30 cellular contexts compared by ENCODE assay signal in genomic region chr3:39132096-39133092, GRCh38. TPM values are rescaled to one million over a fixed set of nuclear protein-coding genes. Genes with fewer than 3 reads are reported as not detected.
DNase-seq lines count a peak whose midpoint lies in the region; ATAC-seq, FAIRE-seq and TF ChIP-seq lines count a peak whose summit lies in the region.
"Had no signal": no experiment of that assay in that cellular context is flagged by ENCODE, and none has a peak within 500 bp of the region (broad histone marks: within the 10 kb centered on the region; RNA-seq: fewer than 3 reads in every experiment).

No MANE protein-coding gene starts in this region.

- ATAC-seq in CD4-positive, alpha-beta T cell (ENCODE audit: poor library complexity): no peak
- ATAC-seq in GM19035 (IDR thresholded peaks at IDR 0.05; ENCODE audit: unreplicated experiment) (no peak), HG02571 (IDR thresholded peaks at IDR 0.05; ENCODE audit: unreplicated experiment) (no peak)
- ATAC-seq: effector memory CD8-positive, alpha-beta T cell; gastrocnemius medialis; HepG2; stimulated activated naive B cell treated with anti-CD40 and anti-IgM and Interleukin-4, amounts not matched to agents 10 μg/mL and 1 μg/mL and 100 μg/mL, for 72 hours had no signal

- H3K4me3 Mint-ChIP-seq in CD4-positive, alpha-beta T cell: no peak overlapping the region
- no peak overlapping the region for H3K4me3 Mint-ChIP-seq in astrocyte (ENCODE audit: unreplicated experiment)
- H3K4me3 Mint-ChIP-seq: activated CD4-positive, alpha-beta T cell treated with anti-CD3 and anti-CD28 coated beads, Interleukin-2, amount 10 ng/mL, durations not matched to agents 24 days and 14 days; effector memory CD8-positive, alpha-beta T cell; H9; neural crest cell; stimulated activated naive B cell treated with anti-CD40 and anti-IgM and Interleukin-4, amounts not matched to agents 10 μg/mL and 1 μg/mL and 100 μg/mL, for 72 hours had no signal

- peaks cover 3% of the 10 kb centered on the region for H4K20me1 ChIP-seq in astrocyte (ENCODE audit: insufficient read depth, low read length)

- no peak overlapping the region for H3K4me2 ChIP-seq in astrocyte (ENCODE audit: low read length)
- H3K4me2 ChIP-seq: hepatocyte had no signal

- 53 to 77% methylated on average over 9 to 10 of the region's 11 CpGs for WGBS in esophagus squamous epithelium, 2 donors

- H3K9ac ChIP-seq in astrocyte (ENCODE audit: low read length): no peak overlapping the region

- H3K9me3 ChIP-seq in CD4-positive, alpha-beta T cell (ENCODE audit: control insufficient read depth, low read length): no peaks in the 10 kb centered on the region
- no peaks in the 10 kb centered on the region for H3K9me3 ChIP-seq in astrocyte (ENCODE audit: insufficient read depth, low read depth, low read length)
- H3K9me3 ChIP-seq in esophagus squamous epithelium: no peaks in the 10 kb centered on the region
- H3K9me3 ChIP-seq: ascending aorta, gastrocnemius medialis, ovary, SJSA1, suprapubic skin had no signal

- no peak for TF ChIP-seq CTCF in CD4-positive, alpha-beta T cell (IDR thresholded peaks at IDR 0.05)
- TF ChIP-seq CTCF in astrocyte (IDR thresholded peaks at IDR 0.05; ENCODE audit: insufficient read depth, low read depth, low read length) (no peak), esophagus squamous epithelium (IDR thresholded peaks at IDR 0.05) (no peak)

- H3K4me1 Mint-ChIP-seq in CD4-positive, alpha-beta T cell (ENCODE audit: low read depth): peaks cover 19% of the 10 kb centered on the region
- no peaks in the 10 kb centered on the region for H3K4me1 Mint-ChIP-seq in astrocyte (ENCODE audit: low read depth, unreplicated experiment)

- no peak for TF ChIP-seq POLR2A in esophagus squamous epithelium (IDR thresholded peaks at IDR 0.05)

- H3K4me3 ChIP-seq in astrocyte (ENCODE audit: insufficient read depth, low read depth, low read length) (no peak overlapping the region), esophagus squamous epithelium (no peak overlapping the region)
- H3K4me3 ChIP-seq: ascending aorta, gastrocnemius medialis, hepatocyte, ovary, SJSA1, skin epidermis, suprapubic skin had no signal

- intact Hi-C loops in CD4-positive, alpha-beta T cell (cut with DNase I, micrococcal nuclease): no loop called here
- intact Hi-C loops in esophagus squamous epithelium (cut with DNase I): no loop called here
- intact Hi-C loops in posterior vena cava (cut with DNase I): loop anchor here in 1 of 2 donors (5.0 to 10.0 kb wide), 2 partner anchors 162 to 1545 kb away; no protein-coding TSS in a partner anchor

- H3K9me3 Mint-ChIP-seq in CD4-positive, alpha-beta T cell: no peaks in the 10 kb centered on the region
- no peaks in the 10 kb centered on the region for H3K9me3 Mint-ChIP-seq in astrocyte (ENCODE audit: unreplicated experiment)
- H3K9me3 Mint-ChIP-seq: activated CD4-positive, alpha-beta T cell treated with anti-CD3 and anti-CD28 coated beads, Interleukin-2, amount 10 ng/mL, durations not matched to agents 24 days and 14 days; effector memory CD8-positive, alpha-beta T cell; H9; neural crest cell; stimulated activated naive B cell treated with anti-CD40 and anti-IgM and Interleukin-4, amounts not matched to agents 10 μg/mL and 1 μg/mL and 100 μg/mL, for 72 hours had no signal

- peak in 1 of 10 experiments; percentile 8 for DNase-seq in CD4-positive, alpha-beta T cell
- no peak for DNase-seq in astrocyte (ENCODE audit: low read depth)
- no peak for DNase-seq in esophagus squamous epithelium (lab: John Stamatoyannopoulos, UW)
- peak; percentile 44 for DNase-seq in posterior vena cava (ENCODE audit: low spot score)
- no peak for DNase-seq in H4 (ENCODE audit: low spot score)
- DNase-seq: activated CD4-positive, alpha-beta T cell treated with anti-CD3 and anti-CD28 coated beads, Interleukin-2, amount 10 ng/mL, durations not matched to agents 24 days and 14 days; activated T-cell treated with anti-CD3 and anti-CD28 coated beads, Interleukin-2, amount 50 U/mL, for 48 hours; caudate nucleus; cortex of kidney; DMS 273 treated with DMSO at 0.1 percent for 48 hours; effector memory CD8-positive, alpha-beta T cell; gastrocnemius medialis; H9; mesenchymal stem cell; NCI-H774; ovary; RPMI8226; stimulated activated naive B cell treated with anti-CD40 and anti-IgM and Interleukin-4, amounts not matched to agents 10 μg/mL and 1 μg/mL and 100 μg/mL, for 72 hours; T-helper 9 cell had no signal

- POLR2A ChIA-PET in CD4-positive, alpha-beta T cell (lab: Charles Lee): interaction anchor here (0.7 kb wide), 1 partner anchor 15 kb away, joined by 3 read pairs; no protein-coding TSS in a partner anchor

- peaks cover 2% of the 10 kb centered on the region for H3K36me3 ChIP-seq in astrocyte (ENCODE audit: insufficient read depth, low read length)
- H3K36me3 ChIP-seq in esophagus squamous epithelium: peaks cover 0 to 15% (median 0%) of the 10 kb centered on the region in 3 donors
- H3K36me3 ChIP-seq: gastrocnemius medialis, ovary, SJSA1, WERI-Rb-1 had no signal

- FAIRE-seq in astrocyte (lab: Jason Lieb, UNC): peak; percentile 9
- FAIRE-seq: HepG2, urothelium cell line had no signal

- CTCF ChIA-PET in CD4-positive, alpha-beta T cell (lab: Charles Lee): interaction anchor here (1.0 to 1.9 kb wide), 3 partner anchors 12 to 160 kb away, joined by 3 to 8 read pairs (median 4); no protein-coding TSS in a partner anchor

- no peaks in the 10 kb centered on the region for H3K27me3 Mint-ChIP-seq in CD4-positive, alpha-beta T cell
- peaks cover 17% of the 10 kb centered on the region for H3K27me3 Mint-ChIP-seq in astrocyte (ENCODE audit: low read depth, unreplicated experiment)
- H3K27me3 Mint-ChIP-seq: activated CD4-positive, alpha-beta T cell treated with anti-CD3 and anti-CD28 coated beads, Interleukin-2, amount 10 ng/mL, durations not matched to agents 24 days and 14 days; effector memory CD8-positive, alpha-beta T cell; stimulated activated naive B cell treated with anti-CD40 and anti-IgM and Interleukin-4, amounts not matched to agents 10 μg/mL and 1 μg/mL and 100 μg/mL, for 72 hours had no signal

- no peaks in the 10 kb centered on the region for H3K27me3 ChIP-seq in CD4-positive, alpha-beta T cell (ENCODE audit: control insufficient read depth, insufficient read depth, low read length)
- H3K27me3 ChIP-seq in astrocyte (ENCODE audit: insufficient read depth, low read length) (no peaks in the 10 kb centered on the region), esophagus squamous epithelium (no peaks in the 10 kb centered on the region)
- H3K27me3 ChIP-seq: ascending aorta, gastrocnemius medialis, hepatocyte, ovary, SJSA1, suprapubic skin had no signal

- H3K27ac Mint-ChIP-seq in CD4-positive, alpha-beta T cell: peak overlapping the region; percentile 54
- H3K27ac Mint-ChIP-seq in astrocyte (ENCODE audit: unreplicated experiment): no peak overlapping the region
- H3K27ac Mint-ChIP-seq: activated CD4-positive, alpha-beta T cell treated with anti-CD3 and anti-CD28 coated beads, Interleukin-2, amount 10 ng/mL, durations not matched to agents 24 days and 14 days; H9; stimulated activated naive B cell treated with anti-CD40 and anti-IgM and Interleukin-4, amounts not matched to agents 10 μg/mL and 1 μg/mL and 100 μg/mL, for 72 hours had no signal

- H3K36me3 Mint-ChIP-seq in CD4-positive, alpha-beta T cell (ENCODE audit: low read depth): no peaks in the 10 kb centered on the region
- H3K36me3 Mint-ChIP-seq in astrocyte (ENCODE audit: low read depth, unreplicated experiment): peaks cover 14% of the 10 kb centered on the region

- H3K4me1 ChIP-seq in astrocyte (ENCODE audit: insufficient read depth, low read length): no peaks in the 10 kb centered on the region
- H3K4me1 ChIP-seq in esophagus squamous epithelium: peaks cover 0 to 65% (median 0%) of the 10 kb centered on the region in 3 donors
- H3K4me1 ChIP-seq: ascending aorta, gastrocnemius medialis, SJSA1 had no signal

- H3K27ac ChIP-seq in CD4-positive, alpha-beta T cell (ENCODE audit: low read depth, low read length): no peak overlapping the region
- H3K27ac ChIP-seq in astrocyte (ENCODE audit: low read depth, low read length) (no peak overlapping the region), esophagus squamous epithelium (peak overlapping the region in 3 of 4 donors; percentile 7 to 79 (median 32))
- H3K27ac ChIP-seq: ascending aorta, gastrocnemius medialis, hepatocyte, ovary, SJSA1, skin epidermis, suprapubic skin had no signal

- H2AFZ ChIP-seq in astrocyte (ENCODE audit: low read depth, low read length): no peak overlapping the region
- H2AFZ ChIP-seq: hepatocyte had no signal

- no peaks in the 10 kb centered on the region for H3K79me2 ChIP-seq in astrocyte (ENCODE audit: insufficient read depth, low read length)
- H3K79me2 ChIP-seq: hepatocyte had no signal

RNA-seq across cellular contexts. Expression of gene CSRNP1, which starts 21.0 kb away (rescaled TPM):
- total RNA-seq in CD4-positive, alpha-beta T cell: 100 to 1,000 TPM; 357 to 368 TPM
- 42.3 and 47.0 TPM in 2 replicates for total RNA-seq in astrocyte
- 10 to 100 TPM; 11.9 to 35.6 (median 19.7) TPM for total RNA-seq in esophagus squamous epithelium
- 10 to 100 TPM; 23.5 to 61.4 TPM for total RNA-seq in posterior vena cava
- total RNA-seq in H4 (2014; rRNA removed; shearing (Covaris generic)): 3.8 and 4.3 TPM in 2 replicates

RNA-seq across cellular contexts. Expression of gene TTC21A, which starts 24.9 kb away (rescaled TPM):
- total RNA-seq in CD4-positive, alpha-beta T cell: 1 to 10 TPM; 4.1 to 5.2 TPM
- total RNA-seq in astrocyte (3.9 and 4.1 TPM in 2 replicates), esophagus squamous epithelium (1 to 10 TPM; 1.6 to 2.9 (median 2.5) TPM), posterior vena cava (1 to 10 TPM; 3.0 to 5.4 TPM)
- 0.25 and 0.35 TPM in 2 replicates for total RNA-seq in H4 (2014; rRNA removed; shearing (Covaris generic))

RNA-seq across cellular contexts. Expression of gene GORASP1, which starts 25.0 kb away (rescaled TPM):
- total RNA-seq in CD4-positive, alpha-beta T cell: 10 to 100 TPM; 29.1 to 31.5 TPM
- total RNA-seq in astrocyte (39.5 and 45.6 TPM in 2 replicates), esophagus squamous epithelium (100 to 1,000 TPM in 1 of 4 donors, 10 to 100 TPM in 3; 26.4 to 102 (median 43.8) TPM), posterior vena cava (10 to 100 TPM; 50.8 to 61.8 TPM)
- 12.3 and 24.4 TPM in 2 replicates for total RNA-seq in H4 (2014; rRNA removed; shearing (Covaris generic))

Comparison
In these comparisons a context has a peak if more than half of its experiments do, and no peak if none do; other contexts are left out.
1. H3K27ac ChIP-seq: peak in esophagus squamous epithelium (3 of 4); none in CD4-positive, alpha-beta T cell (single experiment) and astrocyte (single experiment).